ENCODE assay signal across 8 cellular contexts in the genomic region with DNA sequence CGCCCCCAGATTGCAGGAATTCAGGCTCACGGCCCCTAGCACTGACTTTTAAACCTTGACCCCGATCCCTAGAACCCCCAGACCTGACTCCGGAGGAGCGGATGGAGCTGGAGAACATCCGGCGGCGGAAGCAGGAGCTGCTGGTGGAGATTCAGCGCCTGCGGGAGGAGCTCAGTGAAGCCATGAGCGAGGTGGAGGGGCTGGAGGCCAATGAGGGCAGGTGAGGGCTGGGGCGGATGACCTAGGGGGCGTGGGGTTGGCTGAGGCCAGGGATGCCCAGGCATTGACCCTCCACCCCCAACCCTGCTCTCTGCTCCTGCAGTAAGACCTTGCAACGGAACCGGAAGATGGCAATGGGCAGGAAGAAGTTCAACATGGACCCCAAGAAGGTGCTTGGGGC. TPM values are rescaled to one million over a fixed set of nuclear protein-coding genes. Genes with fewer than 3 reads are reported as not detected.
DNase-seq lines count a peak whose midpoint lies in the region; ATAC-seq and TF ChIP-seq lines count a peak whose summit lies in the region.

No MANE protein-coding gene starts in this region.

- TF ChIP-seq EP300 in tibial nerve (IDR thresholded peaks at IDR 0.05), result no peak

- H3K4me1 ChIP-seq in tibial nerve, result peaks cover 0 to 35% (median 9%) of the 10 kb centered on the region in 4 donors

- H3K9me3 Mint-ChIP-seq in activated T-cell treated with anti-CD3 and anti-CD28 coated beads, Interleukin-2, amount 50 U/mL, for 4 hours, result no peaks in the 10 kb centered on the region

- no peak for ATAC-seq in activated T-cell treated with anti-CD3 and anti-CD28 coated beads, Interleukin-2, amount 50 U/mL, for 4 hours
- ATAC-seq in HG02588 (IDR thresholded peaks at IDR 0.05; ENCODE audit: unreplicated experiment), result no peak

- peaks cover 3 to 51% (median 37%) of the 10 kb centered on the region in 3 donors for H3K36me3 ChIP-seq in tibial nerve

- in situ Hi-C loops in astrocyte of the cerebellum (cut with HindIII; ENCODE audit: low sequenced_read_pairs), result no loop called here

- no peaks in the 10 kb centered on the region for H3K27me3 Mint-ChIP-seq in activated T-cell treated with anti-CD3 and anti-CD28 coated beads, Interleukin-2, amount 50 U/mL, for 4 hours (ENCODE audit: low read depth)

- intact Hi-C loops in lower leg skin (cut with DNase I; ENCODE audit: low total_unique reads), result no loop called here

- WGBS in lower leg skin, 2 donors, result 69 to 70% methylated on average over 15 of the region's 15 CpGs
- 58 to 65% methylated on average over 15 of the region's 15 CpGs for WGBS in tibial nerve, 2 donors

- peak overlapping the region; percentile 94 for H3K4me3 ChIP-seq in astrocyte of the cerebellum (ENCODE audit: low read depth, low read length)
- peak overlapping the region; percentile 88 for H3K4me3 ChIP-seq in lower leg skin (ENCODE audit: low read depth, poor library complexity, severe bottlenecking)
- peak overlapping the region; percentile 94 to 99 (median 98) for H3K4me3 ChIP-seq in tibial nerve

- no peaks in the 10 kb centered on the region for H3K9me3 ChIP-seq in tibial nerve

- DNase-seq in activated T-cell treated with anti-CD3 and anti-CD28 coated beads, Interleukin-2, amount 50 U/mL, for 4 hours, result no peak
- DNase-seq in activated T-cell treated with anti-CD3 and anti-CD28 coated beads for 4 hours (no peak), astrocyte of the cerebellum (ENCODE audit: low read depth) (no peak), lower leg skin (ENCODE audit: low spot score in 2 of 2) (no peak), tibial nerve (ENCODE audit: low spot score in 2 of 2) (no peak), NCI-H446 treated with DMSO at 0.1 percent for 48 hours (lab: John Stamatoyannopoulos, UW) (no peak)
- DNase-seq in stimulated activated CD4-positive, alpha-beta T cell treated with anti-CD3 and anti-CD28 coated beads, Interleukin-4, amount 100 ng/mL, for 24 hours, result no peak

- no peak for TF ChIP-seq CTCF in astrocyte of the cerebellum (IDR thresholded peaks at IDR 0.05; ENCODE audit: low read depth, low read length, missing control alignments)
- TF ChIP-seq CTCF in lower leg skin (IDR thresholded peaks at IDR 0.05), result no peak
- no peak for TF ChIP-seq CTCF in tibial nerve (IDR thresholded peaks at IDR 0.05)

- no peaks in the 10 kb centered on the region for H3K27me3 ChIP-seq in tibial nerve

- TF ChIP-seq POLR2A in lower leg skin (IDR thresholded peaks at IDR 0.05), result no peak
- TF ChIP-seq POLR2A in tibial nerve (IDR thresholded peaks at IDR 0.05), result no peak

- peak overlapping the region; percentile 93 for H3K4me3 Mint-ChIP-seq in activated T-cell treated with anti-CD3 and anti-CD28 coated beads, Interleukin-2, amount 50 U/mL, for 4 hours

- peaks cover 11% of the 10 kb centered on the region for H3K36me3 Mint-ChIP-seq in activated T-cell treated with anti-CD3 and anti-CD28 coated beads, Interleukin-2, amount 50 U/mL, for 4 hours (ENCODE audit: insufficient read depth)

- H3K27ac ChIP-seq in tibial nerve, result peak overlapping the region; percentile 93 to 100 (median 98)

- peaks cover 22% of the 10 kb centered on the region for H3K4me1 Mint-ChIP-seq in activated T-cell treated with anti-CD3 and anti-CD28 coated beads, Interleukin-2, amount 50 U/mL, for 4 hours (ENCODE audit: low read depth)

RNA-seq across cellular contexts. Expression of a gene that starts 1.1 kb away (rescaled TPM):
- 10 to 100 TPM; 30.7 to 36.2 (median 31.5) TPM for total RNA-seq in activated T-cell treated with anti-CD3 and anti-CD28 coated beads, Interleukin-2, amount 50 U/mL, for 4 hours
- total RNA-seq in lower leg skin (100 to 1,000 TPM in 1 of 4 donors, 10 to 100 TPM in 3; 67.7 to 162 (median 78.2) TPM), tibial nerve (100 to 1,000 TPM in 1 of 4 donors, 10 to 100 TPM in 3; 56.7 to 114 (median 65.1) TPM)

RNA-seq across cellular contexts. Expression of a gene that starts 14.9 kb away (rescaled TPM):
- total RNA-seq in activated T-cell treated with anti-CD3 and anti-CD28 coated beads, Interleukin-2, amount 50 U/mL, for 4 hours, result 1 to 10 TPM; 3.1 to 3.3 (median 3.3) TPM
- total RNA-seq in lower leg skin, result 1 to 10 TPM in 3 of 4 donors, under 1 TPM in 1; 0.86 to 4.7 (median 1.4) TPM
- 1 to 10 TPM in 2 of 4 donors, under 1 TPM in 2; 0.44 to 4.1 (median 1.5) TPM for total RNA-seq in tibial nerve

RNA-seq across cellular contexts. Expression of a gene that starts 24.5 kb away (rescaled TPM):
- total RNA-seq in activated T-cell treated with anti-CD3 and anti-CD28 coated beads, Interleukin-2, amount 50 U/mL, for 4 hours, result 100 to 1,000 TPM; 175 to 192 (median 187) TPM
- total RNA-seq in lower leg skin, result 10 to 100 TPM; 33.3 to 44.4 (median 39.3) TPM
- 10 to 100 TPM; 15.1 to 33.1 (median 29.7) TPM for total RNA-seq in tibial nerve

RNA-seq across cellular contexts. Expression of a gene that starts 41.4 kb away (rescaled TPM):
- 1 to 10 TPM; 1.8 to 2.6 (median 2.0) TPM for total RNA-seq in activated T-cell treated with anti-CD3 and anti-CD28 coated beads, Interleukin-2, amount 50 U/mL, for 4 hours
- total RNA-seq in lower leg skin (1 to 10 TPM; 5.3 to 6.7 (median 5.8) TPM), tibial nerve (1 to 10 TPM in 1 of 4 donors, under 1 TPM in 2, not detected in 1; under 0.01 to 1.8 (median 0.59) TPM)
